16 cellular contexts compared by ENCODE assay signal in the genomic region with DNA sequence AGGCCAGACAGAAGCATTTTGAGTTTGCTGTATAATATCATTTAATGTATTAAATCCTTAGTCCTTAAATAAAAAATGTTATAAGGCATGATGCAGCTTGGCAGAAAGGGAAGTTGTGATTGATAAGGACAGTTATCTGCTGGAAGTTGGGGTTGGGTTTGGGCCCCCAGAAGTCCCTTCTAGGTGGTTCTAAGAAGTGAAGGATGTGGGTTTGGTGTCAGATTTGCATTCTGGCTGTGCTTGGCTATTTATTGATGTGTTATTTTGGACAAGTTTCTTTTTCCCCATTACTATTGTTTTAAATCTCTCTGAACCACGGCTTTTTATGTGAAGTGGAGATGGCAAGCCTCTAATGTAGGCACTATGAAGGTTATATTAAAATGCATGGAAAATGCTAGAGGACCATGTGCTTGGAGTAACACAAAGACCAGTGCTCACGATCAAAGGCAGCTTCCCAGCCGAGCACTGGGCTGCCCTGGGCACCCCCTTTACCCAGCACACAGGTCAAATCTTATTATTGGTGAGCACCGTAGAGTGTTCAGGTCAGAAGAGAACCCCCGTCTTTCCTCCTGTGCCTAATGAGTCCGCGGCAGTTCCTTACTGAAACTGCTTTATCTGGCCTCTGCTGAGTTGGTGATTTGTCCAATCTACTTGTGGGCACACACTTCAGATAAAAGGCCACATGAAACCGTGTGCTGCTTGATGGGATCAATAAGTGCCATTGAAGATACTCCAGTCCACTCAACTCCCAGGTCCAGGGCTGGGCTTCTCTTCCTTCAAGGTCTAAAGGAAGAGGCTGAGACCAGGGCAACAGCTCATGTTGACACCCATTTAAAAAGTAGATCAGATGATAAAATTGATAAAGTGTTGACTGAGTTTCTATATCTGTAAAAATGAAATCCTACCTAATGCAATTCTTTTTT.
DNase-seq lines count a peak whose midpoint lies in the region; ATAC-seq and TF ChIP-seq lines count a peak whose summit lies in the region.
"Had no signal": no experiment of that assay in that cellular context is flagged by ENCODE, and none has a peak within 500 bp of the region (broad histone marks: within the 10 kb centered on the region; RNA-seq: fewer than 3 reads in every experiment).

No MANE protein-coding gene starts in this region.

- no peak for TF ChIP-seq POLR2A in GM18505 (IDR thresholded peaks at IDR 0.05; ENCODE audit: borderline replicate concordance, extremely low read depth, insufficient read depth, insufficient read length)

- H3K27me3 Mint-ChIP-seq in activated naive CD8-positive, alpha-beta T cell treated with anti-CD3 and anti-CD28 coated beads, Interleukin-2, amount 10 ng/mL, durations not matched to agents 7 days and 5 days, result peaks cover 8% of the 10 kb centered on the region
- H3K27me3 Mint-ChIP-seq in activated naive CD8-positive, alpha-beta T cell treated with anti-CD3 and anti-CD28 coated beads, Interleukin-2, amount 50 U/mL, for 24 hours, result peaks cover 1% of the 10 kb centered on the region

- intact Hi-C loops in left lung (cut with DNase I), result no loop called here

- no peak overlapping the region for H3K27ac ChIP-seq in left lung
- H3K27ac ChIP-seq: A549, SJSA1 had no signal

- TF ChIP-seq CTCF in left lung (IDR thresholded peaks at IDR 0.05), result no peak

- H3K4me1 Mint-ChIP-seq in activated naive CD8-positive, alpha-beta T cell treated with anti-CD3 and anti-CD28 coated beads, Interleukin-2, amount 10 ng/mL, durations not matched to agents 7 days and 5 days, result peaks cover 20% of the 10 kb centered on the region
- no peaks in the 10 kb centered on the region for H3K4me1 Mint-ChIP-seq in activated naive CD8-positive, alpha-beta T cell treated with anti-CD3 and anti-CD28 coated beads, Interleukin-2, amount 50 U/mL, for 24 hours

- POLR2A ChIA-PET in activated naive CD8-positive, alpha-beta T cell treated with anti-CD3 and anti-CD28 coated beads, Interleukin-2, amount 10 ng/mL, durations not matched to agents 7 days and 5 days (lab: Charles Lee), result no interaction called here

- H3K4me1 ChIP-seq in left lung, result no peaks in the 10 kb centered on the region
- H3K4me1 ChIP-seq: A549, SJSA1 had no signal

- H3K9me3 ChIP-seq in left lung, result no peaks in the 10 kb centered on the region
- H3K9me3 ChIP-seq: A549, SJSA1 had no signal

- in situ Hi-C loops in ACHN (cut with HindIII; ENCODE audit: low pct_ligation_motif_present, low pct_unique_long_range_greater_than_20kb, low sequenced_read_pairs), result no loop called here

- H3K4me3 Mint-ChIP-seq in activated naive CD8-positive, alpha-beta T cell treated with anti-CD3 and anti-CD28 coated beads, Interleukin-2, amount 10 ng/mL, durations not matched to agents 7 days and 5 days, result peak overlapping the region; percentile 46
- H3K4me3 Mint-ChIP-seq in activated naive CD8-positive, alpha-beta T cell treated with anti-CD3 and anti-CD28 coated beads, Interleukin-2, amount 50 U/mL, for 24 hours, result no peak overlapping the region

- no peak for DNase-seq in activated naive CD8-positive, alpha-beta T cell treated with anti-CD3 and anti-CD28 coated beads, Interleukin-2, amount 10 ng/mL, durations not matched to agents 7 days and 5 days
- DNase-seq in activated naive CD8-positive, alpha-beta T cell treated with anti-CD3 and anti-CD28 coated beads, Interleukin-2, amount 50 U/mL, for 24 hours, result no peak
- peak in 1 of 2 donors; percentile 39 for DNase-seq in left lung
- no peak for DNase-seq in ACHN
- DNase-seq: C1 segment of cervical spinal cord, DND-41, NCI-H1105, NCI-H2107, NCI-H226, NCI-H526 had no signal

- ATAC-seq in activated naive CD8-positive, alpha-beta T cell treated with anti-CD3 and anti-CD28 coated beads, Interleukin-2, amount 10 ng/mL, durations not matched to agents 7 days and 5 days (ENCODE audit: low read depth), result peak; percentile 42
- ATAC-seq in activated naive CD8-positive, alpha-beta T cell treated with anti-CD3 and anti-CD28 coated beads, Interleukin-2, amount 50 U/mL, for 24 hours, result no peak
- ATAC-seq in HG02981 (IDR thresholded peaks at IDR 0.05; ENCODE audit: unreplicated experiment) (peak; percentile 44), left lung (peak; percentile 85), GM18505 (IDR thresholded peaks at IDR 0.05; ENCODE audit: unreplicated experiment) (no peak), GM19463 (IDR thresholded peaks at IDR 0.05; ENCODE audit: unreplicated experiment) (no peak)
- ATAC-seq: A549, K562 had no signal

- peak overlapping the region; percentile 9 for H3K27ac Mint-ChIP-seq in activated naive CD8-positive, alpha-beta T cell treated with anti-CD3 and anti-CD28 coated beads, Interleukin-2, amount 10 ng/mL, durations not matched to agents 7 days and 5 days
- H3K27ac Mint-ChIP-seq in activated naive CD8-positive, alpha-beta T cell treated with anti-CD3 and anti-CD28 coated beads, Interleukin-2, amount 50 U/mL, for 24 hours, result no peak overlapping the region

- no peak overlapping the region for H3K4me3 ChIP-seq in left lung
- H3K4me3 ChIP-seq: A549, K562, SJSA1 had no signal

- H3K36me3 ChIP-seq in left lung, result no peaks in the 10 kb centered on the region
- H3K36me3 ChIP-seq: SJSA1 had no signal

- H3K27me3 ChIP-seq in left lung, result no peaks in the 10 kb centered on the region
- H3K27me3 ChIP-seq: SJSA1 had no signal

- H3K36me3 Mint-ChIP-seq in activated naive CD8-positive, alpha-beta T cell treated with anti-CD3 and anti-CD28 coated beads, Interleukin-2, amount 10 ng/mL, durations not matched to agents 7 days and 5 days, result no peaks in the 10 kb centered on the region
- no peaks in the 10 kb centered on the region for H3K36me3 Mint-ChIP-seq in activated naive CD8-positive, alpha-beta T cell treated with anti-CD3 and anti-CD28 coated beads, Interleukin-2, amount 50 U/mL, for 24 hours (ENCODE audit: low read depth)

- H3K9me3 Mint-ChIP-seq in activated naive CD8-positive, alpha-beta T cell treated with anti-CD3 and anti-CD28 coated beads, Interleukin-2, amount 10 ng/mL, durations not matched to agents 7 days and 5 days, result no peaks in the 10 kb centered on the region
- no peaks in the 10 kb centered on the region for H3K9me3 Mint-ChIP-seq in activated naive CD8-positive, alpha-beta T cell treated with anti-CD3 and anti-CD28 coated beads, Interleukin-2, amount 50 U/mL, for 24 hours

Comparison
In these comparisons a context has a peak if more than half of its experiments do, and no peak if none do; other contexts are left out.
1. ATAC-seq: peak in activated naive CD8-positive, alpha-beta T cell treated with anti-CD3 and anti-CD28 coated beads, Interleukin-2, amount 10 ng/mL, durations not matched to agents 7 days and 5 days (single experiment), HG02981 (single experiment) and left lung (single experiment); none in activated naive CD8-positive, alpha-beta T cell treated with anti-CD3 and anti-CD28 coated beads, Interleukin-2, amount 50 U/mL, for 24 hours (single experiment), GM18505 (single experiment) and GM19463 (single experiment).